ENCODE assay signal across 38 cellular contexts in genomic region chr2:16346671-16347070, GRCh38.
"Had no signal": no experiment of that assay in that cellular context is flagged by ENCODE, and none has a peak within 500 bp of the region (broad histone marks: within the 10 kb centered on the region; RNA-seq: fewer than 3 reads in every experiment).

No MANE protein-coding gene starts in this region.

- H3K4me3 Mint-ChIP-seq: activated naive CD4-positive, alpha-beta T cell treated with anti-CD3 and anti-CD28 coated beads for 36 hours; activated naive CD4-positive, alpha-beta T cell treated with anti-CD3 and anti-CD28 coated beads, Interleukin-2, amount 10 ng/mL, durations not matched to agents 7 days and 5 days; activated naive CD4-positive, alpha-beta T cell treated with anti-CD3 and anti-CD28 coated beads, Interleukin-2, amount 50 U/mL, for 24 hours; activated naive CD8-positive, alpha-beta T cell; activated naive CD8-positive, alpha-beta T cell treated with anti-CD3 and anti-CD28 coated beads for 36 hours; activated naive CD8-positive, alpha-beta T cell treated with anti-CD3 and anti-CD28 coated beads, Interleukin-2, amount 10 ng/mL, durations not matched to agents 7 days and 5 days; activated naive CD8-positive, alpha-beta T cell treated with anti-CD3 and anti-CD28 coated beads, Interleukin-2, amount 50 U/mL, for 24 hours; activated T-cell treated with anti-CD3 and anti-CD28 coated beads, Interleukin-2, amount 50 U/mL, for 24 hours; activated T-cell treated with anti-CD3 and anti-CD28 coated beads, Interleukin-2, amount 50 U/mL, for 4 hours; activated T-cell treated with anti-CD3 and anti-CD28 coated beads, Interleukin-2, amount 50 U/mL, for 72 hours; activated T-helper 1 cell treated with anti-CD3 and anti-CD28 coated beads, Interleukin-12 subunit alpha, Interleukin-12 subunit beta, Interleukin-2, Interleukin-4 antibody, amounts not matched to agents 30 ng/mL and 10 ng/mL and 1 ng/mL, durations not matched to agents 14 hours and 24 hours and 36 hours; activated T-helper 17 cell treated with anti-CD3 and anti-CD28 coated beads, Interleukin-2, amount 50 U/mL, for 72 hours; brain; central memory CD8-positive, alpha-beta T cell had no signal

- H3K27me3 Mint-ChIP-seq: activated naive CD4-positive, alpha-beta T cell treated with anti-CD3 and anti-CD28 coated beads, Interleukin-2, amount 10 ng/mL, durations not matched to agents 7 days and 5 days; activated naive CD4-positive, alpha-beta T cell treated with anti-CD3 and anti-CD28 coated beads, Interleukin-2, amount 50 U/mL, for 24 hours; activated naive CD8-positive, alpha-beta T cell; activated naive CD8-positive, alpha-beta T cell treated with anti-CD3 and anti-CD28 coated beads for 36 hours; activated naive CD8-positive, alpha-beta T cell treated with anti-CD3 and anti-CD28 coated beads, Interleukin-2, amount 50 U/mL, for 24 hours; activated T-cell treated with anti-CD3 and anti-CD28 coated beads, Interleukin-2, amount 50 U/mL, for 24 hours; activated T-helper 17 cell treated with anti-CD3 and anti-CD28 coated beads, Interleukin-2, amount 50 U/mL, for 72 hours; brain; central memory CD8-positive, alpha-beta T cell had no signal

- H3K36me3 Mint-ChIP-seq: activated naive CD4-positive, alpha-beta T cell treated with anti-CD3 and anti-CD28 coated beads, Interleukin-2, amount 10 ng/mL, durations not matched to agents 7 days and 5 days; activated naive CD4-positive, alpha-beta T cell treated with anti-CD3 and anti-CD28 coated beads, Interleukin-2, amount 50 U/mL, for 24 hours; activated naive CD8-positive, alpha-beta T cell; activated naive CD8-positive, alpha-beta T cell treated with anti-CD3 and anti-CD28 coated beads for 36 hours; activated naive CD8-positive, alpha-beta T cell treated with anti-CD3 and anti-CD28 coated beads, Interleukin-2, amount 10 ng/mL, durations not matched to agents 7 days and 5 days; brain had no signal

- ATAC-seq: activated naive CD4-positive, alpha-beta T cell treated with anti-CD3 and anti-CD28 coated beads, Interleukin-2, amount 50 U/mL, for 72 hours; activated naive CD8-positive, alpha-beta T cell treated with anti-CD3 and anti-CD28 coated beads, Interleukin-2, amount 50 U/mL, for 24 hours; activated T-cell treated with anti-CD3 and anti-CD28 coated beads, Interleukin-2, amount 50 U/mL, for 4 hours; activated T-cell treated with anti-CD3 and anti-CD28 coated beads, Interleukin-2, amount 50 U/mL, for 72 hours; activated T-helper 17 cell treated with anti-CD3 and anti-CD28 coated beads, Interleukin-2, amount 50 U/mL, for 72 hours; body of pancreas had no signal

- H3K36me3 ChIP-seq: adrenal gland, ascending aorta, brain microvascular endothelial cell, breast epithelium, cardiac muscle cell had no signal

- H3K4me1 Mint-ChIP-seq: activated naive CD4-positive, alpha-beta T cell treated with anti-CD3 and anti-CD28 coated beads, Interleukin-2, amount 10 ng/mL, durations not matched to agents 7 days and 5 days; activated naive CD4-positive, alpha-beta T cell treated with anti-CD3 and anti-CD28 coated beads, Interleukin-2, amount 50 U/mL, for 24 hours; activated naive CD8-positive, alpha-beta T cell treated with anti-CD3 and anti-CD28 coated beads for 36 hours; activated naive CD8-positive, alpha-beta T cell treated with anti-CD3 and anti-CD28 coated beads, Interleukin-2, amount 10 ng/mL, durations not matched to agents 7 days and 5 days; activated naive CD8-positive, alpha-beta T cell treated with anti-CD3 and anti-CD28 coated beads, Interleukin-2, amount 50 U/mL, for 24 hours; activated T-helper 17 cell treated with anti-CD3 and anti-CD28 coated beads, Interleukin-2, amount 50 U/mL, for 72 hours; brain; central memory CD8-positive, alpha-beta T cell had no signal

- DNase-seq: activated effector memory CD4-positive, alpha-beta T cell treated with anti-CD3 and anti-CD28 coated beads, Interleukin-2, amount 50 U/mL, for 16 hours; activated effector memory CD4-positive, alpha-beta T cell treated with Interleukin-2 at 50 U/mL for 16 hours; activated gamma-delta T cell; activated gamma-delta T cell treated with Interleukin-2 at 50 U/mL for 16 hours; activated naive CD4-positive, alpha-beta T cell; activated naive CD4-positive, alpha-beta T cell treated with anti-CD3 and anti-CD28 coated beads for 36 hours; activated naive CD4-positive, alpha-beta T cell treated with anti-CD3 and anti-CD28 coated beads, Interleukin-2, amount 10 ng/mL, durations not matched to agents 7 days and 5 days; activated naive CD4-positive, alpha-beta T cell treated with anti-CD3 and anti-CD28 coated beads, Interleukin-2, amount 50 U/mL, for 16 hours; activated naive CD4-positive, alpha-beta T cell treated with Interleukin-2 at 50 U/mL for 16 hours; activated naive CD8-positive, alpha-beta T cell treated with anti-CD3 and anti-CD28 coated beads for 36 hours; activated naive CD8-positive, alpha-beta T cell treated with anti-CD3 and anti-CD28 coated beads, Interleukin-2, amount 10 ng/mL, durations not matched to agents 7 days and 5 days; activated naive CD8-positive, alpha-beta T cell treated with anti-CD3 and anti-CD28 coated beads, Interleukin-2, amount 50 U/mL, for 24 hours; activated T-cell treated with anti-CD3 and anti-CD28 coated beads, Interleukin-2, amount 50 U/mL, for 1 hour; activated T-cell treated with anti-CD3 and anti-CD28 coated beads, Interleukin-2, amount 50 U/mL, for 24 hours; activated T-cell treated with anti-CD3 and anti-CD28 coated beads, Interleukin-2, amount 50 U/mL, for 4 hours; activated T-cell treated with anti-CD3 and anti-CD28 coated beads, Interleukin-2, amount 50 U/mL, for 48 hours; activated T-cell treated with anti-CD3 and anti-CD28 coated beads, Interleukin-2, amount 50 U/mL, for 72 hours; adrenal gland; amniotic stem cell; amygdala; anterior cingulate cortex; aorta; body of pancreas; brain microvascular endothelial cell; caudate nucleus; central memory CD4-positive, alpha-beta T cell; cerebellar nuclear complex had no signal

- H3K27me3 ChIP-seq: adrenal gland, ascending aorta, body of pancreas, brain microvascular endothelial cell, breast epithelium, cardiac muscle cell had no signal

- H3K27ac ChIP-seq: adrenal gland, ascending aorta, body of pancreas, brain microvascular endothelial cell, breast epithelium, cardiac muscle cell had no signal

- H3K4me3 ChIP-seq: adrenal gland, ascending aorta, body of pancreas, breast epithelium, cardiac muscle cell had no signal

- H3K27ac Mint-ChIP-seq: activated naive CD4-positive, alpha-beta T cell treated with anti-CD3 and anti-CD28 coated beads for 36 hours; activated naive CD4-positive, alpha-beta T cell treated with anti-CD3 and anti-CD28 coated beads, Interleukin-2, amount 10 ng/mL, durations not matched to agents 7 days and 5 days; activated naive CD4-positive, alpha-beta T cell treated with anti-CD3 and anti-CD28 coated beads, Interleukin-2, amount 50 U/mL, for 24 hours; activated naive CD4-positive, alpha-beta T cell treated with anti-CD3 and anti-CD28 coated beads, Interleukin-2, amount 50 U/mL, for 72 hours; activated naive CD8-positive, alpha-beta T cell; activated naive CD8-positive, alpha-beta T cell treated with anti-CD3 and anti-CD28 coated beads for 36 hours; activated naive CD8-positive, alpha-beta T cell treated with anti-CD3 and anti-CD28 coated beads, Interleukin-2, amount 10 ng/mL, durations not matched to agents 7 days and 5 days; activated naive CD8-positive, alpha-beta T cell treated with anti-CD3 and anti-CD28 coated beads, Interleukin-2, amount 50 U/mL, for 24 hours; activated T-cell treated with anti-CD3 and anti-CD28 coated beads, Interleukin-2, amount 50 U/mL, for 24 hours; activated T-cell treated with anti-CD3 and anti-CD28 coated beads, Interleukin-2, amount 50 U/mL, for 72 hours; activated T-helper 1 cell treated with anti-CD3 and anti-CD28 coated beads, Interleukin-12 subunit alpha, Interleukin-12 subunit beta, Interleukin-2, Interleukin-4 antibody, amounts not matched to agents 30 ng/mL and 10 ng/mL and 1 ng/mL, durations not matched to agents 14 hours and 24 hours and 36 hours; activated T-helper 17 cell treated with anti-CD3 and anti-CD28 coated beads, Interleukin-2, amount 50 U/mL, for 72 hours; activated T-helper 2 cell treated with anti-CD3 and anti-CD28 coated beads, Interferon-gamma antibody, Interleukin-2, Interleukin-4, amounts not matched to agents 10 μg/mL and 5 μg/mL and 100 μg/mL, durations not matched to agents 14 hours and 24 hours and 36 hours; brain had no signal

- H3K9me3 Mint-ChIP-seq: activated T-helper 1 cell treated with anti-CD3 and anti-CD28 coated beads, Interleukin-12 subunit alpha, Interleukin-12 subunit beta, Interleukin-2, Interleukin-4 antibody, amounts not matched to agents 30 ng/mL and 10 ng/mL and 1 ng/mL, durations not matched to agents 14 hours and 24 hours and 36 hours; activated T-helper 2 cell treated with anti-CD3 and anti-CD28 coated beads, Interferon-gamma antibody, Interleukin-2, Interleukin-4, amounts not matched to agents 10 μg/mL and 5 μg/mL and 100 μg/mL, durations not matched to agents 14 hours and 24 hours and 36 hours had no signal

- H3K4me1 ChIP-seq: adrenal gland, ascending aorta, body of pancreas, breast epithelium had no signal

- H3K9me3 ChIP-seq: adrenal gland, ascending aorta, body of pancreas had no signal
